ENCODE assay signal across 8 cellular contexts in genomic region chr1:89632213-89633102, GRCh38. TPM values are rescaled to one million over a fixed set of nuclear protein-coding genes. Genes with fewer than 3 reads are reported as not detected.
DNase-seq lines count a peak whose midpoint lies in the region; ATAC-seq and TF ChIP-seq lines count a peak whose summit lies in the region.

No MANE protein-coding gene starts in this region.

- ATAC-seq in GM19455 (IDR thresholded peaks at IDR 0.05; ENCODE audit: unreplicated experiment), result peak; percentile 85
- ATAC-seq in HG03571 (IDR thresholded peaks at IDR 0.05; ENCODE audit: unreplicated experiment), result peak; percentile 86

- H3K4me3 ChIP-seq in epithelial cell of esophagus (ENCODE audit: low read length), result peak overlapping the region; percentile 76

- no peak for TF ChIP-seq CTCF in epithelial cell of esophagus (IDR thresholded peaks at IDR 0.05; ENCODE audit: insufficient read depth, low read depth, low read length, missing control alignments)

- peak; percentile 67 for DNase-seq in COR-L47 (lab: John Stamatoyannopoulos, UW)
- DNase-seq in NOMO-1 treated with dmso at 0.1 percent for 144 hours (lab: John Stamatoyannopoulos, UW; ENCODE audit: unreplicated experiment), result peak; percentile 69
- peak; percentile 77 for DNase-seq in activated T-cell treated with anti-CD3 and anti-CD28 coated beads for 1 hour (ENCODE audit: low read depth)
- DNase-seq in epithelial cell of esophagus (ENCODE audit: low read depth), result peak; percentile 80
- DNase-seq in mucosa of gallbladder (ENCODE audit: low spot score), result peak; percentile 80
- DNase-seq in stimulated activated CD8-positive, alpha-beta memory T cell treated with anti-CD3 and anti-CD28 coated beads, Interleukin-4, amount 100 ng/mL, for 4 hours (ENCODE audit: low read depth in 2 of 2, low spot score in 1 of 2), result peak; percentile 62 to 78

RNA-seq across cellular contexts. Expression of gene LRRC8C, which starts 0.5 kb away (rescaled TPM):
- 6.0 TPM for total RNA-seq in mucosa of gallbladder

Comparison
In these comparisons a context has a peak if more than half of its experiments do, and no peak if none do; other contexts are left out.
1. Peak in every context shown above with its lines: DNase-seq, ATAC-seq and H3K4me3 ChIP-seq.